In the genomic region with DNA sequence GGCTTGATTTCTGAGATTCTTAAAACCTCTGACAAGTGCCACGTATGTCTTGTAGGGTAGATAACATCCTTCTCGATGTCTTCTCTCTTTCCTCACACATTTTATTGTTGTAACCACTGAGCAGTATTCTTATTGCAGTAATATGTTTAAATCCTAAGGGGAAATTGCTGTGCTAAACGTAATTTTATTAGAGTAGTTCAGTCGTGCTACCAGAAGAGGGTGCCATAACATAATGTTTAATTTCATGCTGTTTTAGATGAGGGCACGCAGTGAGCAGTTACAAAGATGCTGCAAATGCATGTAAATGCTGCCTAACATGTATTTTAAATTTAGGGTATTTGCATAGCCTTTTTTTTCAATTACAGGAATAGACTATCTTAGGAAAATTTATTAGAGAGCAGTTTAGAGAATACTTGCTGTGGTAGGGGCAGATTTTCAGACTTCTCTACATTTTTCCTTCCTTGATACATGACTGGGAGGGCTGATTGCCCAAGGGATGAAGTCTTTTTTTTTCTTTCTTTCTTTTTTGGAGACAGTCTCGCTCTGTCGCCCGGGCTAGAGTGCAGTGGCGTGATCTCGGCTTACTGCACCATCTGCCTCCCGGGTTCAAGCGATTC, we compare ENCODE assay signal across 8 cellular contexts. TPM values are rescaled to one million over a fixed set of nuclear protein-coding genes. Genes with fewer than 3 reads are reported as not detected.
DNase-seq lines count a peak whose midpoint lies in the region; ATAC-seq, FAIRE-seq and TF ChIP-seq lines count a peak whose summit lies in the region.

No MANE protein-coding gene starts in this region.

- H3K4me2 ChIP-seq in GM12878 (ENCODE audit: control insufficient read depth, insufficient read depth): no peak overlapping the region

- TF ChIP-seq EP300 in GM12878 (IDR thresholded peaks at IDR 0.05; ENCODE audit: borderline replicate concordance in 1 of 2, control insufficient read depth in 1 of 2, low read depth in 2 of 2, low read length in 2 of 2) (no peak), suprapubic skin (IDR thresholded peaks at IDR 0.05) (no peak)

- DNase-seq in Calu3 (peak; percentile 36), NCI-H2227 treated with DMSO at 0.1 percent for 48 hours (lab: John Stamatoyannopoulos, UW) (peak; percentile 55), GM12878 (ENCODE audit: low read depth, low spot score) (peak; percentile 23), immature natural killer cell (peak; percentile 44 to 60 (median 47)), suprapubic skin (ENCODE audit: low spot score in 2 of 2) (no peak), islet precursor cell (no peak)

- CTCF ChIA-PET in Calu3 (lab: Charles Lee) (interaction anchor here (0.6 to 0.9 kb wide), 2 partner anchors 371 to 389 kb away, joined by 3 read pairs; no protein-coding TSS in a partner anchor), GM12878 (lab: Yijun Ruan, JAX) (interaction anchor here (0.9 to 5.6 kb wide), 23 partner anchors 9 to 695 kb away, joined by 3 to 33 read pairs (median 6); no protein-coding TSS in a partner anchor)

- peak; percentile 85 for TF ChIP-seq RAD21 in GM12878 (IDR thresholded peaks at IDR 0.05; ENCODE audit: insufficient read depth, low read depth, low read length)

- H3K9ac ChIP-seq in GM12878 (ENCODE audit: control insufficient read depth, insufficient read depth, low read length): no peak overlapping the region

- H3K4me3 Mint-ChIP-seq in Calu3 (ENCODE audit: low read depth, unreplicated experiment) (no peak overlapping the region), immature natural killer cell (no peak overlapping the region)

- H3K9me3 ChIP-seq in GM12878 (replicated peaks; ENCODE audit: control insufficient read depth, insufficient read depth, low read length) (no peaks in the 10 kb centered on the region), suprapubic skin (no peaks in the 10 kb centered on the region)

- H3K27me3 ChIP-seq in GM12878 (replicated peaks in 1 of 2; ENCODE audit: control insufficient read depth in 2 of 2, insufficient read depth in 2 of 2, low read length in 1 of 2): no peaks in the 10 kb centered on the region
- no peaks in the 10 kb centered on the region for H3K27me3 ChIP-seq in suprapubic skin

- FAIRE-seq in GM12878 (lab: Jason Lieb, UNC): peak; percentile 95

- TF ChIP-seq POLR2A in GM12878 (IDR thresholded peaks at IDR 0.05; ENCODE audit: low read depth, low read length) (no peak), suprapubic skin (IDR thresholded peaks at IDR 0.05) (no peak)

- no peak overlapping the region for H3K27ac Mint-ChIP-seq in Calu3 (ENCODE audit: unreplicated experiment)
- H3K27ac Mint-ChIP-seq in immature natural killer cell: no peak overlapping the region

- H3K36me3 Mint-ChIP-seq in Calu3 (ENCODE audit: insufficient read depth, unreplicated experiment) (peaks cover 16% of the 10 kb centered on the region), immature natural killer cell (peaks cover 23 to 58% (median 32%) of the 10 kb centered on the region in 3 donors)

- BruUV-seq in Calu3 (replicated peaks; lab: Mats Ljungman, UMichigan) (no TSS peak), GM12878 (replicated peaks; lab: Mats Ljungman, UMichigan) (no TSS peak)

- H3K79me2 ChIP-seq in GM12878 (ENCODE audit: control insufficient read depth, insufficient read depth, low read length): no peaks in the 10 kb centered on the region

- SMC1A ChIA-PET in GM12878 (lab: Charles Lee; ENCODE audit: uncharacterized antibody, unreplicated experiment): interaction anchor here (0.7 to 2.7 kb wide), 12 partner anchors 105 to 415 kb away, joined by 3 to 24 read pairs (median 4); no protein-coding TSS in a partner anchor

- intact Hi-C loops in Calu3 (cut with micrococcal nuclease; ENCODE audit: unreplicated experiment): loop anchor here (1.0 to 10.0 kb wide), 5 partner anchors 102 to 520 kb away; no protein-coding TSS in a partner anchor
- intact Hi-C loops in GM12878 (cut with micrococcal nuclease; ENCODE audit: unreplicated experiment): loop anchor here (1.0 to 10.0 kb wide), 7 partner anchors 36 to 868 kb away; no protein-coding TSS in a partner anchor

- no peak overlapping the region for H3K27ac ChIP-seq in GM12878 (ENCODE audit: control insufficient read depth, insufficient read depth)
- no peak overlapping the region for H3K27ac ChIP-seq in suprapubic skin

- no peak overlapping the region for H2AFZ ChIP-seq in GM12878 (ENCODE audit: control insufficient read depth, low read depth, low read length)

- H3K4me3 ChIP-seq in GM12878: no peak overlapping the region
- no peak overlapping the region for H3K4me3 ChIP-seq in suprapubic skin

- RAD21 ChIA-PET in GM12878 (lab: Charles Lee; ENCODE audit: unreplicated experiment): interaction anchor here (1.3 to 3.6 kb wide), 4 partner anchors 259 to 507 kb away, joined by 3 to 18 read pairs (median 8); no protein-coding TSS in a partner anchor

- ATAC-seq in GM21381 (IDR thresholded peaks at IDR 0.05; ENCODE audit: unreplicated experiment) (peak; percentile 73), GM12878 (peak; percentile 82), HG03025 (IDR thresholded peaks at IDR 0.05; ENCODE audit: low FRiP score, unreplicated experiment) (no peak)

- in situ Hi-C loops in GM12878 (cut with MboI): loop anchor here (5.0 kb wide), 1 partner anchor 361 kb away; no protein-coding TSS in a partner anchor

- TF ChIP-seq CTCF in Calu3 (IDR thresholded peaks at IDR 0.05; ENCODE audit: unreplicated experiment) (peak; percentile 63), GM12878 (IDR thresholded peaks at IDR 0.05 in 2 of 3, conservative IDR thresholded peaks at IDR 0.05 in 1 of 3; ENCODE audit: control insufficient read depth in 2 of 3, extremely low read depth in 1 of 3, insufficient read depth in 1 of 3, low read depth in 3 of 3, low read length in 3 of 3) (peak; percentile 55 to 76 (median 70); a peak in 5 of 6 replicates), suprapubic skin (IDR thresholded peaks at IDR 0.05) (peak; percentile 55 to 64)

- H3K4me1 ChIP-seq in GM12878 (ENCODE audit: control insufficient read depth, insufficient read depth, low read length): peaks cover 4% of the 10 kb centered on the region; the same call in 1 of the 2 replicates
- H3K4me1 ChIP-seq in suprapubic skin: peaks cover under 1% of the 10 kb centered on the region

- H3K9me3 Mint-ChIP-seq in Calu3 (ENCODE audit: low read depth, unreplicated experiment): no peaks in the 10 kb centered on the region
- H3K9me3 Mint-ChIP-seq in immature natural killer cell: no peaks in the 10 kb centered on the region

- POLR2A ChIA-PET in GM12878 (lab: Charles Lee): no interaction called here

- 54% methylated on average over 12 of the region's 12 CpGs for WGBS in GM12878 (ENCODE audit: insufficient coverage, insufficient replicate concordance, low lambda C conversion rate, missing lambda C conversion rate)
- 54% methylated on average over 12 of the region's 12 CpGs for WGBS in suprapubic skin

- H3K27me3 Mint-ChIP-seq in Calu3 (ENCODE audit: unreplicated experiment): no peaks in the 10 kb centered on the region
- no peaks in the 10 kb centered on the region for H3K27me3 Mint-ChIP-seq in immature natural killer cell (ENCODE audit: low read depth in 3 of 3)

- H3K36me3 ChIP-seq in GM12878 (ENCODE audit: control insufficient read depth in 2 of 2, insufficient read depth in 2 of 2, low read length in 1 of 2) (peaks cover 3 to 7% of the 10 kb centered on the region in 2 experiments), suprapubic skin (peaks cover 80% of the 10 kb centered on the region)

- H3K4me1 Mint-ChIP-seq in Calu3 (ENCODE audit: low read depth, unreplicated experiment) (no peaks in the 10 kb centered on the region), immature natural killer cell (peaks cover 13 to 22% of the 10 kb centered on the region in 2 donors)

- H4K20me1 ChIP-seq in GM12878 (ENCODE audit: control insufficient read depth, insufficient read depth): no peaks in the 10 kb centered on the region

TF ChIP-seq in GM12878, 131 proteins besides CTCF, POLR2A, EP300 and RAD21:
- TF ChIP-seq SREBF1 (IDR thresholded peaks at IDR 0.05; ENCODE audit: low read length) (no peak), SMC3 (IDR thresholded peaks at IDR 0.05; ENCODE audit: borderline replicate concordance, low read length) (peak; percentile 79)

RNA-seq across cellular contexts. Expression of a gene that starts 51.7 kb away (rescaled TPM):
- 17.6 and 22.0 TPM in 2 replicates for total RNA-seq in Calu3 (2022)
- total RNA-seq in GM12878 (2013; cell fraction: nucleolus; rRNA removed): 13.1 and 14.4 TPM in 2 replicates
- 3.4 and 4.0 TPM in 2 replicates for total RNA-seq in GM12878 (2014; rRNA removed)
- 4.7 and 5.0 TPM in 2 replicates for total RNA-seq in GM12878 (2014; rRNA removed; fragmentation: Illumina TruSeq; extraction: Trizol)
- 6.6 and 8.4 TPM in 2 replicates for total RNA-seq in GM12878 (2021)
- polyA plus RNA-seq in GM12878 (2011; ENCODE audit: low read depth): 0.73 TPM
- 3.8 and 4.9 TPM in 2 replicates for polyA plus RNA-seq in GM12878 (2011; rRNA removed)
- 1.6 and 2.4 TPM in 2 replicates for polyA plus RNA-seq in GM12878 (2011; cell fraction: cytosol; rRNA removed)
- polyA plus RNA-seq in GM12878 (2011; cell fraction: nucleus; rRNA removed): 3.2 and 4.2 TPM in 2 replicates
- polyA plus RNA-seq in GM12878 (2012): 1.1 and 1.2 TPM in 2 replicates
- 1.4 and 1.6 TPM in 2 replicates for polyA plus RNA-seq in GM12878 (2014; fragmentation: Illumina TruSeq; extraction: Trizol)
- polyA plus RNA-seq in GM12878 (2014; fragmentation: Nextera tagmentation; extraction: Ambion mirVana): 1 to 10 TPM in 1 of 2 experiments, under 1 TPM in 1; 0.42 to 1.2 TPM
- 1.8 and 2.1 TPM in 2 replicates for polyA plus RNA-seq in GM12878 (2014; rRNA removed)
- 1 to 10 TPM; 2.0 to 3.0 TPM for polyA plus RNA-seq in GM12878 (2016; fragmentation: Nextera tagmentation; extraction: Ambion mirVana)
- polyA minus RNA-seq in GM12878 (2011; rRNA and poly(A)+ RNA removed): 6.4 and 9.9 TPM in 2 replicates
- 4.5 and 6.0 TPM in 2 replicates for polyA minus RNA-seq in GM12878 (2011; cell fraction: cytosol; rRNA and poly(A)+ RNA removed)
- polyA minus RNA-seq in GM12878 (2011; cell fraction: nucleus; rRNA and poly(A)+ RNA removed): 3.7 and 9.3 TPM in 2 replicates
- 1 to 10 TPM; 1.3 to 2.8 (median 2.0) TPM for polyA plus RNA-seq in immature natural killer cell
- 100 to 1,000 TPM in 3 of 4 donors, 10 to 100 TPM in 1; 74.3 to 168 (median 130) TPM for total RNA-seq in suprapubic skin

Comparison
In these comparisons a context has a peak if more than half of its experiments do, and no peak if none do; other contexts are left out.
1. DNase-seq: peak in Calu3 (single experiment), NCI-H2227 treated with DMSO at 0.1 percent for 48 hours (single experiment), GM12878 (single experiment) and immature natural killer cell (3 of 3); none in suprapubic skin (0 of 2) and islet precursor cell (single experiment).
2. Peak in every context shown above with its lines, with median percentiles within 50 percentile points of each other: CTCF ChIP-seq.